26 cellular contexts compared by ENCODE assay signal in genomic region chr5:126883801-126884200, GRCh38.
DNase-seq lines count a peak whose midpoint lies in the region; TF ChIP-seq lines count a peak whose summit lies in the region.
"Had no signal": no experiment of that assay in that cellular context is flagged by ENCODE, and none has a peak within 500 bp of the region (broad histone marks: within the 10 kb centered on the region; RNA-seq: fewer than 3 reads in every experiment).

No MANE protein-coding gene starts in this region.

- H3K27me3 ChIP-seq in ACC112 (ENCODE audit: insufficient read depth, low read length) (no peaks in the 10 kb centered on the region), mammary epithelial cell (ENCODE audit: insufficient read depth, low read length) (no peaks in the 10 kb centered on the region), dorsolateral prefrontal cortex (no peaks in the 10 kb centered on the region)
- H3K27me3 ChIP-seq: BE2C, heart right ventricle, pancreas, right lobe of liver, SJCRH30, stomach, upper lobe of right lung had no signal

- intact Hi-C loops in mammary epithelial cell (cut with micrococcal nuclease) (no loop called here), dorsolateral prefrontal cortex (cut with DNase I) (no loop called here)
- intact Hi-C loops in activated T-helper 1 cell treated with anti-CD3 and anti-CD28 coated beads, Interleukin-12 subunit alpha, Interleukin-12 subunit beta, Interleukin-2, Interleukin-4 antibody, amounts not matched to agents 30 ng/mL and 10 ng/mL and 1 ng/mL, durations not matched to agents 14 hours and 24 hours and 36 hours (cut with micrococcal nuclease): no loop called here

- H3K4me2 ChIP-seq in mammary epithelial cell (ENCODE audit: insufficient read depth, low read depth, low read length): no peak overlapping the region

- no peak overlapping the region for H3K27ac Mint-ChIP-seq in activated T-helper 1 cell treated with anti-CD3 and anti-CD28 coated beads, Interleukin-12 subunit alpha, Interleukin-12 subunit beta, Interleukin-2, Interleukin-4 antibody, amounts not matched to agents 30 ng/mL and 10 ng/mL and 1 ng/mL, durations not matched to agents 14 hours and 24 hours and 36 hours
- no peak overlapping the region for H3K27ac Mint-ChIP-seq in type B pancreatic cell
- H3K27ac Mint-ChIP-seq: activated CD4-positive, alpha-beta T cell treated with anti-CD3 and anti-CD28 coated beads, Interleukin-2, amount 10 ng/mL, durations not matched to agents 24 days and 14 days; natural killer cell; T-helper 1 cell treated with Interleukin-12 subunit alpha and Interleukin-12 subunit beta and Interleukin-4 antibody, amounts not matched to agents 30 μg/mL and 1 μg/mL, for 36 hours had no signal

- peak; percentile 20 for DNase-seq in OCI-M1 (lab: John Stamatoyannopoulos, UW)
- DNase-seq in mammary epithelial cell: peak; percentile 1
- no peak for DNase-seq in LoVo (ENCODE audit: low spot score)
- no peak for DNase-seq in activated T-helper 1 cell treated with anti-CD3 and anti-CD28 coated beads, Interleukin-12 subunit alpha, Interleukin-12 subunit beta, Interleukin-2, Interleukin-4 antibody, amounts not matched to agents 30 ng/mL and 10 ng/mL and 1 ng/mL, durations not matched to agents 14 hours and 24 hours and 36 hours (ENCODE audit: low spot score)
- DNase-seq in type B pancreatic cell (ENCODE audit: extremely low spot score, unreplicated experiment): no peak
- no peak for DNase-seq in dorsolateral prefrontal cortex
- DNase-seq: activated CD4-positive, alpha-beta T cell treated with anti-CD3 and anti-CD28 coated beads, Interleukin-2, amount 10 ng/mL, durations not matched to agents 24 days and 14 days; activated naive CD4-positive, alpha-beta T cell treated with anti-CD3 and anti-CD28 coated beads, Interleukin-2, amount 50 U/mL, for 16 hours; heart right ventricle; Karpas-422; left colon; natural killer cell; NCI-H1694; NCI-H2171 treated with DMSO at 0.1 percent for 48 hours; NCI-H526; pancreas; right lobe of liver; SJCRH30; stimulated activated CD4-positive, alpha-beta T cell treated with anti-CD3 and anti-CD28 coated beads, Interleukin-15, amount 100 ng/mL, for 24 hours; stomach; upper lobe of right lung had no signal

- no peaks in the 10 kb centered on the region for H3K27me3 Mint-ChIP-seq in activated T-helper 1 cell treated with anti-CD3 and anti-CD28 coated beads, Interleukin-12 subunit alpha, Interleukin-12 subunit beta, Interleukin-2, Interleukin-4 antibody, amounts not matched to agents 30 ng/mL and 10 ng/mL and 1 ng/mL, durations not matched to agents 14 hours and 24 hours and 36 hours (ENCODE audit: insufficient read depth)
- H3K27me3 Mint-ChIP-seq in type B pancreatic cell: peaks cover 3% of the 10 kb centered on the region
- H3K27me3 Mint-ChIP-seq: activated CD4-positive, alpha-beta T cell treated with anti-CD3 and anti-CD28 coated beads, Interleukin-2, amount 10 ng/mL, durations not matched to agents 24 days and 14 days; central memory CD8-positive, alpha-beta T cell had no signal

- no peaks in the 10 kb centered on the region for H3K4me1 Mint-ChIP-seq in activated T-helper 1 cell treated with anti-CD3 and anti-CD28 coated beads, Interleukin-12 subunit alpha, Interleukin-12 subunit beta, Interleukin-2, Interleukin-4 antibody, amounts not matched to agents 30 ng/mL and 10 ng/mL and 1 ng/mL, durations not matched to agents 14 hours and 24 hours and 36 hours (ENCODE audit: low read depth)
- H3K4me1 Mint-ChIP-seq in type B pancreatic cell (ENCODE audit: unreplicated experiment): peaks cover 12% of the 10 kb centered on the region
- H3K4me1 Mint-ChIP-seq: activated CD4-positive, alpha-beta T cell treated with anti-CD3 and anti-CD28 coated beads, Interleukin-2, amount 10 ng/mL, durations not matched to agents 24 days and 14 days; central memory CD8-positive, alpha-beta T cell; natural killer cell had no signal

- H3K36me3 Mint-ChIP-seq in activated T-helper 1 cell treated with anti-CD3 and anti-CD28 coated beads, Interleukin-12 subunit alpha, Interleukin-12 subunit beta, Interleukin-2, Interleukin-4 antibody, amounts not matched to agents 30 ng/mL and 10 ng/mL and 1 ng/mL, durations not matched to agents 14 hours and 24 hours and 36 hours (ENCODE audit: low read depth): peaks cover 1% of the 10 kb centered on the region
- peaks cover 4% of the 10 kb centered on the region for H3K36me3 Mint-ChIP-seq in type B pancreatic cell
- H3K36me3 Mint-ChIP-seq: natural killer cell had no signal

- CTCF ChIA-PET in mammary epithelial cell (lab: Charles Lee; ENCODE audit: low non-redundant PET): no interaction called here

- no peaks in the 10 kb centered on the region for H3K9me3 Mint-ChIP-seq in activated T-helper 1 cell treated with anti-CD3 and anti-CD28 coated beads, Interleukin-12 subunit alpha, Interleukin-12 subunit beta, Interleukin-2, Interleukin-4 antibody, amounts not matched to agents 30 ng/mL and 10 ng/mL and 1 ng/mL, durations not matched to agents 14 hours and 24 hours and 36 hours
- no peaks in the 10 kb centered on the region for H3K9me3 Mint-ChIP-seq in type B pancreatic cell
- H3K9me3 Mint-ChIP-seq: activated CD4-positive, alpha-beta T cell treated with anti-CD3 and anti-CD28 coated beads, Interleukin-2, amount 10 ng/mL, durations not matched to agents 24 days and 14 days; central memory CD8-positive, alpha-beta T cell; natural killer cell; T-helper 1 cell treated with Interleukin-12 subunit alpha and Interleukin-12 subunit beta and Interleukin-4 antibody, amounts not matched to agents 30 μg/mL and 1 μg/mL, for 36 hours had no signal

- H3K36me3 ChIP-seq in ACC112 (ENCODE audit: insufficient read depth, low read length): no peaks in the 10 kb centered on the region
- H3K36me3 ChIP-seq in mammary epithelial cell (ENCODE audit: insufficient read depth, low read length): no peaks in the 10 kb centered on the region
- H3K36me3 ChIP-seq in mesodermal cell (ENCODE audit: control insufficient read depth, insufficient read depth, low read length): no peaks in the 10 kb centered on the region
- H3K36me3 ChIP-seq: BE2C, heart right ventricle, pancreas, right lobe of liver, SJCRH30, stomach, upper lobe of right lung had no signal

- 88% methylated on average over 2 of the region's 2 CpGs for WGBS in mammary epithelial cell (ENCODE audit: low coverage, missing lambda C conversion rate)
- WGBS in mesodermal cell (ENCODE audit: insufficient coverage in 2 of 2), 2 experiments: no CpG with 5 or more reads among the region's 2 CpGs

- H3K4me1 ChIP-seq in ACC112 (ENCODE audit: control insufficient read depth, insufficient read depth, low read length, unreplicated experiment): peaks cover 16% of the 10 kb centered on the region
- peaks cover 13% of the 10 kb centered on the region for H3K4me1 ChIP-seq in mammary epithelial cell (ENCODE audit: insufficient read depth, low read length)
- no peaks in the 10 kb centered on the region for H3K4me1 ChIP-seq in mesodermal cell (ENCODE audit: control insufficient read depth, insufficient read depth, low read length, poor library complexity, severe bottlenecking)
- H3K4me1 ChIP-seq: pancreas, right lobe of liver, upper lobe of right lung had no signal

- BruUV-seq in mammary epithelial cell (replicated peaks; lab: Mats Ljungman, UMichigan): no TSS peak

- no peak overlapping the region for H3K4me3 Mint-ChIP-seq in activated T-helper 1 cell treated with anti-CD3 and anti-CD28 coated beads, Interleukin-12 subunit alpha, Interleukin-12 subunit beta, Interleukin-2, Interleukin-4 antibody, amounts not matched to agents 30 ng/mL and 10 ng/mL and 1 ng/mL, durations not matched to agents 14 hours and 24 hours and 36 hours
- H3K4me3 Mint-ChIP-seq in type B pancreatic cell: no peak overlapping the region
- H3K4me3 Mint-ChIP-seq: activated CD4-positive, alpha-beta T cell treated with anti-CD3 and anti-CD28 coated beads, Interleukin-2, amount 10 ng/mL, durations not matched to agents 24 days and 14 days; central memory CD8-positive, alpha-beta T cell; natural killer cell; T-helper 1 cell treated with Interleukin-12 subunit alpha and Interleukin-12 subunit beta and Interleukin-4 antibody, amounts not matched to agents 30 μg/mL and 1 μg/mL, for 36 hours had no signal

- H3K27ac ChIP-seq in ACC112 (ENCODE audit: low read depth, low read length) (peak overlapping the region; percentile 11; the same call in 1 of the 2 replicates), mammary epithelial cell (ENCODE audit: insufficient read depth, low read depth, low read length) (no peak overlapping the region), mesodermal cell (ENCODE audit: low read depth, low read length, severe bottlenecking) (peak overlapping the region; percentile 50), dorsolateral prefrontal cortex (no peak overlapping the region)
- H3K27ac ChIP-seq: pancreas, right lobe of liver, SJCRH30, stomach, upper lobe of right lung had no signal

- in situ Hi-C loops in mammary epithelial cell (cut with MboI; ENCODE audit: low sequenced_read_pairs in 2 of 2): no loop called here

- no peak for TF ChIP-seq CTCF in mammary epithelial cell (conservative IDR thresholded peaks at IDR 0.05 in 1 of 2, IDR thresholded peaks at IDR 0.05 in 1 of 2; ENCODE audit: extremely low read depth in 1 of 2, insufficient read depth in 1 of 2, low read depth in 1 of 2, low read length in 2 of 2)
- TF ChIP-seq CTCF in type B pancreatic cell (conservative IDR thresholded peaks at IDR 0.05): no peak
- no peak for TF ChIP-seq CTCF in dorsolateral prefrontal cortex (IDR thresholded peaks at IDR 0.05 in 54 of 56, conservative IDR thresholded peaks at IDR 0.05 in 2 of 56; ENCODE audit: low read depth in 1 of 56, partially characterized antibody in 56 of 56)

- no peak overlapping the region for H3K9ac ChIP-seq in mammary epithelial cell (ENCODE audit: insufficient read depth, low read length)

- H3K79me2 ChIP-seq in ACC112 (ENCODE audit: control insufficient read depth, insufficient read depth, low read length, unreplicated experiment): no peaks in the 10 kb centered on the region
- no peaks in the 10 kb centered on the region for H3K79me2 ChIP-seq in mammary epithelial cell (ENCODE audit: insufficient read depth, low read length)

- H2AFZ ChIP-seq in ACC112 (ENCODE audit: low read length, unreplicated experiment) (no peak overlapping the region), mammary epithelial cell (ENCODE audit: low read depth, low read length) (no peak overlapping the region)

- H4K20me1 ChIP-seq in mammary epithelial cell (ENCODE audit: insufficient read depth, low read length): no peaks in the 10 kb centered on the region

- H3K4me3 ChIP-seq in ACC112 (ENCODE audit: low read depth, low read length) (no peak overlapping the region), mammary epithelial cell (replicated peaks in 1 of 3; ENCODE audit: insufficient read depth in 1 of 3, low read depth in 2 of 3, low read length in 3 of 3) (no peak overlapping the region), mesodermal cell (ENCODE audit: extremely low read depth, insufficient read depth, low read length, poor library complexity, severe bottlenecking) (no peak overlapping the region), dorsolateral prefrontal cortex (no peak overlapping the region)
- H3K4me3 ChIP-seq: heart right ventricle, pancreas, right lobe of liver, SJCRH30, stomach, upper lobe of right lung had no signal

- H3K9me3 ChIP-seq in mammary epithelial cell (replicated peaks; ENCODE audit: insufficient read depth, low read length) (no peaks in the 10 kb centered on the region), mesodermal cell (ENCODE audit: control insufficient read depth, low read length) (no peaks in the 10 kb centered on the region)
- H3K9me3 ChIP-seq: BE2C, heart right ventricle, pancreas, right lobe of liver, SJCRH30, stomach, upper lobe of right lung had no signal

- dilution Hi-C loops in mammary epithelial cell (cut with HindIII; ENCODE audit: low sequenced_read_pairs): no loop called here

Comparison
In these comparisons a context has a peak if more than half of its experiments do, and no peak if none do; other contexts are left out.
1. H3K27ac ChIP-seq: peak in ACC112 (single experiment) and mesodermal cell (single experiment); none in mammary epithelial cell (single experiment) and dorsolateral prefrontal cortex (0 of 59).
2. DNase-seq: peak in OCI-M1 (single experiment) and mammary epithelial cell (single experiment); none in LoVo (single experiment), activated T-helper 1 cell treated with anti-CD3 and anti-CD28 coated beads, Interleukin-12 subunit alpha, Interleukin-12 subunit beta, Interleukin-2, Interleukin-4 antibody, amounts not matched to agents 30 ng/mL and 10 ng/mL and 1 ng/mL, durations not matched to agents 14 hours and 24 hours and 36 hours (single experiment), type B pancreatic cell (single experiment) and dorsolateral prefrontal cortex (0 of 10).